Comparison of ENCODE assay signal across 38 cellular contexts in genomic region chr11:71774603-71775222, GRCh38. TPM values are rescaled to one million over a fixed set of nuclear protein-coding genes. Genes with fewer than 3 reads are reported as not detected.
"Had no signal": no experiment of that assay in that cellular context is flagged by ENCODE, and none has a peak within 500 bp of the region (broad histone marks: within the 10 kb centered on the region; RNA-seq: fewer than 3 reads in every experiment).

No MANE protein-coding gene starts in this region.

- H3K27ac Mint-ChIP-seq: activated B cell treated with CpG ODN at 0.5 μM for 24 hours; activated CD4-positive, alpha-beta memory T cell treated with anti-CD3 and anti-CD28 coated beads for 36 hours; activated CD4-positive, alpha-beta T cell treated with anti-CD3 and anti-CD28 coated beads, Interleukin-2, amount 10 ng/mL, durations not matched to agents 24 days and 14 days; activated CD8-positive, alpha-beta T cell treated with anti-CD3 and anti-CD28 coated beads for 36 hours; activated naive CD4-positive, alpha-beta T cell treated with anti-CD3 and anti-CD28 coated beads for 36 hours; activated naive CD4-positive, alpha-beta T cell treated with anti-CD3 and anti-CD28 coated beads, Interleukin-2, amount 50 U/mL, for 72 hours; activated naive CD8-positive, alpha-beta T cell treated with anti-CD3 and anti-CD28 coated beads for 36 hours; activated T-cell treated with anti-CD3 and anti-CD28 coated beads, Interleukin-2, amount 50 U/mL, for 72 hours; activated T-helper 1 cell treated with anti-CD3 and anti-CD28 coated beads, Interleukin-12 subunit alpha, Interleukin-12 subunit beta, Interleukin-2, Interleukin-4 antibody, amounts not matched to agents 30 ng/mL and 10 ng/mL and 1 ng/mL, durations not matched to agents 14 hours and 24 hours and 36 hours; activated T-helper 17 cell treated with anti-CD3 and anti-CD28 coated beads, Interleukin-2, amount 50 U/mL, for 72 hours; T-cell; T-helper 17 cell had no signal

- H3K27ac ChIP-seq: adrenal gland, body of pancreas, brain microvascular endothelial cell, breast epithelium, VCaP had no signal

- H3K36me3 ChIP-seq: adrenal gland, brain microvascular endothelial cell, breast epithelium had no signal

- H3K27me3 Mint-ChIP-seq: activated CD4-positive, alpha-beta memory T cell treated with anti-CD3 and anti-CD28 coated beads for 36 hours; activated CD4-positive, alpha-beta T cell treated with anti-CD3 and anti-CD28 coated beads, Interleukin-2, amount 10 ng/mL, durations not matched to agents 24 days and 14 days; activated CD8-positive, alpha-beta T cell treated with anti-CD3 and anti-CD28 coated beads for 36 hours; activated naive CD8-positive, alpha-beta T cell treated with anti-CD3 and anti-CD28 coated beads for 36 hours; activated T-helper 17 cell treated with anti-CD3 and anti-CD28 coated beads, Interleukin-2, amount 50 U/mL, for 72 hours had no signal

- H3K27me3 ChIP-seq: adrenal gland, body of pancreas, brain microvascular endothelial cell, breast epithelium had no signal

- H3K4me3 ChIP-seq: adrenal gland, body of pancreas, breast epithelium had no signal

- H3K36me3 Mint-ChIP-seq: activated CD4-positive, alpha-beta memory T cell treated with anti-CD3 and anti-CD28 coated beads for 36 hours; activated naive CD4-positive, alpha-beta T cell treated with anti-CD3 and anti-CD28 coated beads, Interleukin-2, amount 50 U/mL, for 72 hours; activated naive CD8-positive, alpha-beta T cell treated with anti-CD3 and anti-CD28 coated beads for 36 hours; T-cell had no signal

- H3K4me1 Mint-ChIP-seq: activated B cell treated with CpG ODN at 0.5 μM for 24 hours; activated CD4-positive, alpha-beta T cell treated with anti-CD3 and anti-CD28 coated beads, Interleukin-2, amount 10 ng/mL, durations not matched to agents 24 days and 14 days; activated naive CD8-positive, alpha-beta T cell treated with anti-CD3 and anti-CD28 coated beads for 36 hours; activated T-helper 17 cell treated with anti-CD3 and anti-CD28 coated beads, Interleukin-2, amount 50 U/mL, for 72 hours; T-cell had no signal

- ATAC-seq: activated CD8-positive, alpha-beta T cell treated with anti-CD3 and anti-CD28 coated beads for 36 hours; activated naive CD4-positive, alpha-beta T cell treated with anti-CD3 and anti-CD28 coated beads, Interleukin-2, amount 50 U/mL, for 72 hours; activated T-cell treated with anti-CD3 and anti-CD28 coated beads, Interleukin-2, amount 50 U/mL, for 4 hours; activated T-cell treated with anti-CD3 and anti-CD28 coated beads, Interleukin-2, amount 50 U/mL, for 72 hours; activated T-helper 17 cell treated with anti-CD3 and anti-CD28 coated beads, Interleukin-2, amount 50 U/mL, for 72 hours; body of pancreas; T-cell; T-helper 17 cell had no signal

- H3K9me3 Mint-ChIP-seq: activated B cell treated with CpG ODN at 0.5 μM for 24 hours; activated CD4-positive, alpha-beta memory T cell treated with anti-CD3 and anti-CD28 coated beads for 36 hours; activated CD4-positive, alpha-beta T cell treated with anti-CD3 and anti-CD28 coated beads, Interleukin-2, amount 10 ng/mL, durations not matched to agents 24 days and 14 days; activated CD8-positive, alpha-beta T cell treated with anti-CD3 and anti-CD28 coated beads for 36 hours; activated naive CD4-positive, alpha-beta T cell treated with anti-CD3 and anti-CD28 coated beads for 36 hours; activated naive CD4-positive, alpha-beta T cell treated with anti-CD3 and anti-CD28 coated beads, Interleukin-2, amount 50 U/mL, for 72 hours; activated naive CD8-positive, alpha-beta T cell treated with anti-CD3 and anti-CD28 coated beads for 36 hours; activated T-cell treated with anti-CD3 and anti-CD28 coated beads, Interleukin-2, amount 50 U/mL, for 4 hours; activated T-cell treated with anti-CD3 and anti-CD28 coated beads, Interleukin-2, amount 50 U/mL, for 72 hours; activated T-helper 1 cell treated with anti-CD3 and anti-CD28 coated beads, Interleukin-12 subunit alpha, Interleukin-12 subunit beta, Interleukin-2, Interleukin-4 antibody, amounts not matched to agents 30 ng/mL and 10 ng/mL and 1 ng/mL, durations not matched to agents 14 hours and 24 hours and 36 hours; activated T-helper 17 cell treated with anti-CD3 and anti-CD28 coated beads, Interleukin-2, amount 50 U/mL, for 72 hours; T-cell had no signal

- DNase-seq: activated B cell treated with CpG ODN at 0.5 μM for 24 hours; activated CD4-positive, alpha-beta memory T cell treated with anti-CD3 and anti-CD28 coated beads for 36 hours; activated CD4-positive, alpha-beta T cell treated with anti-CD3 and anti-CD28 coated beads for 4 hours; activated CD4-positive, alpha-beta T cell treated with anti-CD3 and anti-CD28 coated beads, Interleukin-2, amount 10 ng/mL, durations not matched to agents 24 days and 14 days; activated CD4-positive, alpha-beta T cell treated with anti-CD3 and anti-CD28 coated beads, Interleukin-2, amount 50 U/mL, for 1 hour; activated CD4-positive, alpha-beta T cell treated with anti-CD3 and anti-CD28 coated beads, Interleukin-2, amount 50 U/mL, for 4 hours; activated CD4-positive, CD25-positive, alpha-beta regulatory T cell treated with anti-CD3 and anti-CD28 coated beads, Interleukin-2, amount 50 U/mL, for 72 hours; activated CD8-positive, alpha-beta memory T cell treated with anti-CD3 and anti-CD28 coated beads, Interleukin-2, amount 50 U/mL, for 4 hours; activated CD8-positive, alpha-beta T cell treated with anti-CD3 and anti-CD28 coated beads for 36 hours; activated effector memory CD4-positive, alpha-beta T cell treated with anti-CD3 and anti-CD28 coated beads, Interleukin-2, amount 50 U/mL, for 16 hours; activated gamma-delta T cell treated with Interleukin-2 at 50 U/mL for 16 hours; activated naive CD4-positive, alpha-beta T cell; activated naive CD4-positive, alpha-beta T cell treated with anti-CD3 and anti-CD28 coated beads for 36 hours; activated naive CD4-positive, alpha-beta T cell treated with anti-CD3 and anti-CD28 coated beads, Interleukin-2, amount 50 U/mL, for 16 hours; activated naive CD8-positive, alpha-beta T cell treated with anti-CD3 and anti-CD28 coated beads for 36 hours; activated T-cell treated with anti-CD3 and anti-CD28 coated beads for 4 hours; activated T-cell treated with anti-CD3 and anti-CD28 coated beads, Interleukin-2, amount 50 U/mL, for 1 hour; activated T-cell treated with anti-CD3 and anti-CD28 coated beads, Interleukin-2, amount 50 U/mL, for 4 hours; activated T-cell treated with anti-CD3 and anti-CD28 coated beads, Interleukin-2, amount 50 U/mL, for 72 hours; adrenal gland; amniotic stem cell; aorta; body of pancreas; brain microvascular endothelial cell; central memory CD4-positive, alpha-beta T cell; T-cell; T-helper 17 cell; T1000 had no signal

- H3K9me3 ChIP-seq: adrenal gland, body of pancreas, breast epithelium had no signal

- H3K4me3 Mint-ChIP-seq: activated B cell treated with CpG ODN at 0.5 μM for 24 hours; activated CD4-positive, alpha-beta memory T cell treated with anti-CD3 and anti-CD28 coated beads for 36 hours; activated CD4-positive, alpha-beta T cell treated with anti-CD3 and anti-CD28 coated beads, Interleukin-2, amount 10 ng/mL, durations not matched to agents 24 days and 14 days; activated CD8-positive, alpha-beta T cell treated with anti-CD3 and anti-CD28 coated beads for 36 hours; activated naive CD4-positive, alpha-beta T cell treated with anti-CD3 and anti-CD28 coated beads for 36 hours; activated naive CD8-positive, alpha-beta T cell treated with anti-CD3 and anti-CD28 coated beads for 36 hours; activated T-cell treated with anti-CD3 and anti-CD28 coated beads, Interleukin-2, amount 50 U/mL, for 4 hours; activated T-cell treated with anti-CD3 and anti-CD28 coated beads, Interleukin-2, amount 50 U/mL, for 72 hours; activated T-helper 1 cell treated with anti-CD3 and anti-CD28 coated beads, Interleukin-12 subunit alpha, Interleukin-12 subunit beta, Interleukin-2, Interleukin-4 antibody, amounts not matched to agents 30 ng/mL and 10 ng/mL and 1 ng/mL, durations not matched to agents 14 hours and 24 hours and 36 hours; activated T-helper 17 cell treated with anti-CD3 and anti-CD28 coated beads, Interleukin-2, amount 50 U/mL, for 72 hours; T-cell; T-helper 17 cell had no signal

- H3K4me1 ChIP-seq: adrenal gland, body of pancreas, breast epithelium had no signal

RNA-seq across cellular contexts. Expression of gene DEFB108B, which starts 58.3 kb away (rescaled TPM):
- total RNA-seq: activated B cell treated with CpG ODN at 0.5 μM for 24 hours; activated CD4-positive, alpha-beta memory T cell treated with anti-CD3 and anti-CD28 coated beads for 36 hours; activated CD4-positive, alpha-beta T cell treated with anti-CD3 and anti-CD28 coated beads, Interleukin-2, amount 10 ng/mL, durations not matched to agents 24 days and 14 days; activated CD8-positive, alpha-beta memory T cell treated with anti-CD3 and anti-CD28 coated beads for 36 hours; activated CD8-positive, alpha-beta T cell treated with anti-CD3 and anti-CD28 coated beads for 36 hours; activated naive CD4-positive, alpha-beta T cell treated with anti-CD3 and anti-CD28 coated beads for 36 hours; activated naive CD4-positive, alpha-beta T cell treated with anti-CD3 and anti-CD28 coated beads, Interleukin-2, amount 50 U/mL, for 72 hours; activated naive CD8-positive, alpha-beta T cell treated with anti-CD3 and anti-CD28 coated beads for 36 hours; activated T-cell treated with anti-CD3 and anti-CD28 coated beads, Interleukin-2, amount 50 U/mL, for 4 hours; activated T-cell treated with anti-CD3 and anti-CD28 coated beads, Interleukin-2, amount 50 U/mL, for 72 hours; activated T-helper 1 cell treated with anti-CD3 and anti-CD28 coated beads, Interleukin-12 subunit alpha, Interleukin-12 subunit beta, Interleukin-2, Interleukin-4 antibody, amounts not matched to agents 30 ng/mL and 10 ng/mL and 1 ng/mL, durations not matched to agents 14 hours and 24 hours and 36 hours; activated T-helper 17 cell treated with anti-CD3 and anti-CD28 coated beads, Interleukin-2, amount 50 U/mL, for 72 hours; adrenal gland; aorta; astrocyte; body of pancreas; breast epithelium; cardiac septum; T-cell; T-helper 1 cell treated with Interleukin-12 subunit alpha and Interleukin-12 subunit beta and Interleukin-4 antibody, amounts not matched to agents 30 ng/mL and 1 ng/mL, for 36 hours; T-helper 17 cell; T-helper 2 cell treated with Interferon-gamma antibody and Interleukin-4, amounts not matched to agents 100 ng/mL and 5 ng/mL, for 36 hours had no signal
- polyA plus RNA-seq: adrenal gland, aorta had no signal
